In genomic region chr5:61460471-61460870, GRCh38 we compare ENCODE assay signal across 30 cellular contexts.
"Had no signal": no experiment of that assay in that cellular context is flagged by ENCODE, and none has a peak within 500 bp of the region (broad histone marks: within the 10 kb centered on the region; RNA-seq: fewer than 3 reads in every experiment).

No MANE protein-coding gene starts in this region.

- H3K4me1 ChIP-seq: breast epithelium had no signal

- H3K4me3 ChIP-seq: body of pancreas, breast epithelium had no signal

- H3K27me3 ChIP-seq: body of pancreas, brain microvascular endothelial cell, breast epithelium had no signal

- H3K9me3 ChIP-seq: body of pancreas, breast epithelium had no signal

- H3K36me3 ChIP-seq: brain microvascular endothelial cell, breast epithelium had no signal

- FAIRE-seq: astrocyte, TTC549 had no signal

- DNase-seq: activated B cell treated with CpG ODN at 0.5 μM for 24 hours; activated CD4-positive, alpha-beta memory T cell treated with anti-CD3 and anti-CD28 coated beads for 36 hours; activated CD4-positive, alpha-beta T cell treated with anti-CD3 and anti-CD28 coated beads for 4 hours; activated CD4-positive, alpha-beta T cell treated with anti-CD3 and anti-CD28 coated beads, Interleukin-2, amount 10 ng/mL, durations not matched to agents 24 days and 14 days; activated CD4-positive, alpha-beta T cell treated with anti-CD3 and anti-CD28 coated beads, Interleukin-2, amount 50 U/mL, for 1 hour; activated CD4-positive, alpha-beta T cell treated with anti-CD3 and anti-CD28 coated beads, Interleukin-2, amount 50 U/mL, for 4 hours; activated CD4-positive, CD25-positive, alpha-beta regulatory T cell treated with anti-CD3 and anti-CD28 coated beads, Interleukin-2, amount 50 U/mL, for 72 hours; activated CD8-positive, alpha-beta memory T cell treated with anti-CD3 and anti-CD28 coated beads, Interleukin-2, amount 50 U/mL, for 4 hours; activated CD8-positive, alpha-beta T cell treated with anti-CD3 and anti-CD28 coated beads for 36 hours; activated gamma-delta T cell; activated naive CD4-positive, alpha-beta T cell treated with anti-CD3 and anti-CD28 coated beads, Interleukin-2, amount 10 ng/mL, durations not matched to agents 7 days and 5 days; activated naive CD4-positive, alpha-beta T cell treated with Interleukin-2 at 50 U/mL for 16 hours; activated naive CD8-positive, alpha-beta T cell treated with anti-CD3 and anti-CD28 coated beads, Interleukin-2, amount 10 ng/mL, durations not matched to agents 7 days and 5 days; activated naive CD8-positive, alpha-beta T cell treated with anti-CD3 and anti-CD28 coated beads, Interleukin-2, amount 50 U/mL, for 24 hours; activated T-cell treated with anti-CD3 and anti-CD28 coated beads for 4 hours; activated T-cell treated with anti-CD3 and anti-CD28 coated beads, Interleukin-2, amount 50 U/mL, for 1 hour; activated T-cell treated with anti-CD3 and anti-CD28 coated beads, Interleukin-2, amount 50 U/mL, for 4 hours; activated T-cell treated with anti-CD3 and anti-CD28 coated beads, Interleukin-2, amount 50 U/mL, for 72 hours; amniotic stem cell; aorta; body of pancreas; brain microvascular endothelial cell; central memory CD4-positive, alpha-beta T cell; T-helper 1 cell; T-helper 2 cell; T-helper 9 cell had no signal

- H3K27ac ChIP-seq: body of pancreas, brain microvascular endothelial cell, breast epithelium, VCaP had no signal
